Comparison of ENCODE assay signal across 8 cellular contexts in the genomic region with DNA sequence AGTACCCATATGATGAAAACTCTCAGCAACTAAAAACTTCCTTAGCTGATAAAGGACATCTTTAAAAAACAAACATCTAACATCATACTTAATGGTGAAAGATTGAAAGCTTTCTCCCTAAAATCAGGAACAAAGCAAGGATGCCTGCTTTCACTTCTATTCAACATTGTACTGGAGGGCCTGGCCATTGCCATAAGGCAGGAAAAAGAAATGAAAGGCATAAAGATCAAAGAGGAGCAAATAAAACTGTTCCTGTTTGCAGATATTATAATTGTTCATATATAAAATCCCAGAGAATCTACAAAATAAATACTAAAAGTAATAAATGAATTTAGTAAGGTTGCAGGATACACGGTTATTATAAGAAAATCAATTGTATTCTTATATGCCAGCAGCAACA.
"Had no signal": no experiment of that assay in that cellular context is flagged by ENCODE, and none has a peak within 500 bp of the region (broad histone marks: within the 10 kb centered on the region; RNA-seq: fewer than 3 reads in every experiment).

No MANE protein-coding gene starts in this region.

- H2AFZ ChIP-seq: GM23248 had no signal

- FAIRE-seq: H54, HTR-8/SVneo had no signal

- H3K4me2 ChIP-seq: KMS-11 had no signal

- H3K4me3 ChIP-seq: GM23248 had no signal

- H3K27ac ChIP-seq: GM23248, KMS-11 had no signal

- DNase-seq: GM23248, GOT3, H9, HCEC 1CT, KBM-7 had no signal

- H3K9ac ChIP-seq: GM23248, KMS-11 had no signal
